ENCODE assay signal across 14 cellular contexts in genomic region chr5:75156585-75156984, GRCh38.
DNase-seq lines count a peak whose midpoint lies in the region; TF ChIP-seq lines count a peak whose summit lies in the region.
"Had no signal": no experiment of that assay in that cellular context is flagged by ENCODE, and none has a peak within 500 bp of the region (broad histone marks: within the 10 kb centered on the region; RNA-seq: fewer than 3 reads in every experiment).

No MANE protein-coding gene starts in this region.

- no peak overlapping the region for H2BK15ac ChIP-seq in mesenchymal stem cell (ENCODE audit: low read depth, poor library complexity, severe bottlenecking)

- H3K9me2 ChIP-seq in Loucy (replicated peaks; ENCODE audit: low read depth, low read length) = no peaks in the 10 kb centered on the region

- DNase-seq in EH (ENCODE audit: low read depth) (peak; percentile 14), cardiac fibroblast (ENCODE audit: low read depth in 2 of 2) (peak; percentile 1 to 16), mesenchymal stem cell (peak; percentile 6), retina (no peak), lower leg skin (ENCODE audit: low spot score in 2 of 2) (no peak)
- no peak for DNase-seq in activated naive CD4-positive, alpha-beta T cell treated with anti-CD3 and anti-CD28 coated beads, Interleukin-2, amount 50 U/mL, for 16 hours
- DNase-seq: activated B cell treated with CpG ODN at 0.5 μM for 24 hours, dermis blood vessel endothelial cell, GOT3, MM.1S, NCI-H226, spleen had no signal

- peaks cover 3% of the 10 kb centered on the region for H3K4me1 ChIP-seq in Loucy (ENCODE audit: insufficient read depth, low read length, poor library complexity, severe bottlenecking)
- no peaks in the 10 kb centered on the region for H3K4me1 ChIP-seq in mesenchymal stem cell (ENCODE audit: control insufficient read depth, insufficient read depth, low read depth, low read length)
- H3K4me1 ChIP-seq: SJSA1, spleen had no signal

- H3K27ac ChIP-seq in mesenchymal stem cell (ENCODE audit: low read length, poor library complexity, severe bottlenecking) = no peak overlapping the region
- H3K27ac ChIP-seq: SJSA1, spleen had no signal

- intact Hi-C loops in lower leg skin (cut with DNase I; ENCODE audit: low total_unique reads) = no loop called here

- no peak overlapping the region for H4K8ac ChIP-seq in mesenchymal stem cell (ENCODE audit: low read length)

- no peak overlapping the region for H4K91ac ChIP-seq in mesenchymal stem cell (ENCODE audit: low read length)

- no peak overlapping the region for H2AK5ac ChIP-seq in mesenchymal stem cell (ENCODE audit: low read length, severe bottlenecking)

- H3K23ac ChIP-seq in mesenchymal stem cell (ENCODE audit: low read length in 2 of 2) = no peak overlapping the region

- no peaks in the 10 kb centered on the region for H3F3A ChIP-seq in Loucy (ENCODE audit: low read depth)

- H3K79me1 ChIP-seq in mesenchymal stem cell (replicated peaks; ENCODE audit: low read length, poor library complexity, severe bottlenecking) = no peaks in the 10 kb centered on the region

- H3K4me2 ChIP-seq in Loucy (ENCODE audit: low read depth, low read length, poor library complexity, severe bottlenecking) (no peak overlapping the region), mesenchymal stem cell (ENCODE audit: low read length, poor library complexity, severe bottlenecking) (no peak overlapping the region)

- H3K9ac ChIP-seq in Loucy (ENCODE audit: low read depth, low read length, poor library complexity, severe bottlenecking) = no peak overlapping the region
- no peak overlapping the region for H3K9ac ChIP-seq in mesenchymal stem cell (ENCODE audit: low read length)

- H3K4ac ChIP-seq in mesenchymal stem cell (ENCODE audit: low read depth in 1 of 2, low read length in 2 of 2) = no peak overlapping the region

- H2BK5ac ChIP-seq in mesenchymal stem cell (ENCODE audit: low read depth, low read length, poor library complexity, severe bottlenecking) = no peak overlapping the region

- H3K4me3 ChIP-seq in Loucy (ENCODE audit: low read length, poor library complexity, severe bottlenecking) (no peak overlapping the region), cardiac fibroblast (replicated peaks in 1 of 2; ENCODE audit: low read depth in 2 of 2, low read length in 2 of 2) (no peak overlapping the region), mesenchymal stem cell (ENCODE audit: insufficient read depth in 1 of 2, low read depth in 1 of 2, low read length in 2 of 2) (no peak overlapping the region), lower leg skin (ENCODE audit: low read depth, poor library complexity, severe bottlenecking) (no peak overlapping the region)
- H3K4me3 ChIP-seq: SJSA1, spleen had no signal

- TF ChIP-seq POLR2A in lower leg skin (IDR thresholded peaks at IDR 0.05) = no peak

- no peak overlapping the region for H2BK120ac ChIP-seq in mesenchymal stem cell (ENCODE audit: low read depth, low read length)

- no peak overlapping the region for H3K18ac ChIP-seq in mesenchymal stem cell (ENCODE audit: low read depth in 1 of 2, low read length in 2 of 2)

- H2BK12ac ChIP-seq in mesenchymal stem cell (ENCODE audit: low read length in 2 of 2) = no peak overlapping the region

- no peaks in the 10 kb centered on the region for H4K20me1 ChIP-seq in Loucy (ENCODE audit: insufficient read depth, low read length, poor library complexity, severe bottlenecking)

- peak; percentile 56 for TF ChIP-seq CTCF in Loucy (conservative IDR thresholded peaks at IDR 0.05; ENCODE audit: low read length)
- TF ChIP-seq CTCF in cardiac fibroblast (IDR thresholded peaks at IDR 0.05; ENCODE audit: low read depth, low read length) = no peak
- no peak for TF ChIP-seq CTCF in lower leg skin (IDR thresholded peaks at IDR 0.05)

- H2AFZ ChIP-seq in Loucy (ENCODE audit: low read length) = no peak overlapping the region
- H2AFZ ChIP-seq in mesenchymal stem cell (ENCODE audit: low read depth, low read length) = no peak overlapping the region

- no peak overlapping the region for H3K14ac ChIP-seq in mesenchymal stem cell (ENCODE audit: low read length in 2 of 2)

- H3K9me3 ChIP-seq in Loucy (ENCODE audit: insufficient read depth, low read depth, low read length) (peaks cover 22% of the 10 kb centered on the region), mesenchymal stem cell (ENCODE audit: control insufficient read depth, low read length) (no peaks in the 10 kb centered on the region)
- H3K9me3 ChIP-seq: SJSA1 had no signal

- no peaks in the 10 kb centered on the region for H3K36me3 ChIP-seq in Loucy (ENCODE audit: insufficient read depth, low read length)
- no peaks in the 10 kb centered on the region for H3K36me3 ChIP-seq in mesenchymal stem cell (ENCODE audit: control insufficient read depth in 1 of 2, insufficient read depth in 2 of 2, low read depth in 1 of 2, low read length in 2 of 2)
- H3K36me3 ChIP-seq: SJSA1, spleen had no signal

- H3K27me3 ChIP-seq in Loucy (ENCODE audit: insufficient read depth, low read length, poor library complexity, severe bottlenecking) (no peaks in the 10 kb centered on the region), mesenchymal stem cell (ENCODE audit: control insufficient read depth in 1 of 2, insufficient read depth in 1 of 2, low read length in 2 of 2) (no peaks in the 10 kb centered on the region)
- H3K27me3 ChIP-seq: spleen had no signal

- no peaks in the 10 kb centered on the region for H3K79me2 ChIP-seq in Loucy (ENCODE audit: insufficient read depth, low read length)

Comparison
In these comparisons a context has a peak if more than half of its experiments do, and no peak if none do; other contexts are left out.
1. DNase-seq: peak in EH (single experiment), cardiac fibroblast (2 of 2) and mesenchymal stem cell (single experiment); none in retina (single experiment), activated naive CD4-positive, alpha-beta T cell treated with anti-CD3 and anti-CD28 coated beads, Interleukin-2, amount 50 U/mL, for 16 hours (single experiment) and lower leg skin (0 of 2).